Comparison of ENCODE assay signal across 14 cellular contexts in the genomic region with DNA sequence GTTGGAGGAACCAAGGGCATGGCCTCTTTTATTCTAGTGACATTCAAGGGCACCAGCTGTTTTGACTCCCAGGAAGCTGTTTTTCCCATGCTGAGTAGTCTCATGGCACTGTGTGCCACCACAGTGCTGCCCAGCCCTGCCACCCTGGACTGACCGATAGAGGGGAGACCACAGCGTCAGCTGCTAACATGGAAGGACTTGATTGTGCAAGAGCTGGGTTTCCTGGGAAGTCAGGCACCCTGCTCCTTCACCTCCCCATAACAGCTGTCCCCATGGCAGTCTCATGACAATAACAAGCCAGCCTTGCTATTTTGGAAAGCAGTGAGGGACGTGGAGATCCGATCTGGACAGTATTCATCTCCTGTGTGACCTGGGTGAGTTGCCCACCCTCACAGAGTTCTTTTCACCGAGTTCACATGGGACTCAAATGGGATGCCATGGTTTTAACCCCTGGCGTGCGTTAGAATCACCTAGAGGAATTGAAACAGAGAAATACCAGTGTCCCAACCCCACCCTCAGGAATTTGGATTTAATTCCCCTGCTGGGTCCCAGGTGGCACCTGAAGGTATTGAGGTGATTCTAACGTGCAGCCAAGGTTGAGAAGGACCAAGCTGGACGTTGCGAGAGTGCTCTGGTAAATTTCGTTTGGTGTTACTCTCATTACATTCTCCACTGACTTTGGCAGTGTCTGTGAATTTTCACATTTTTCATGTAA.
DNase-seq lines count a peak whose midpoint lies in the region; ATAC-seq and TF ChIP-seq lines count a peak whose summit lies in the region.
"Had no signal": no experiment of that assay in that cellular context is flagged by ENCODE, and none has a peak within 500 bp of the region (broad histone marks: within the 10 kb centered on the region; RNA-seq: fewer than 3 reads in every experiment).

No MANE protein-coding gene starts in this region.

- H3K4me1 ChIP-seq in transverse colon (peaks cover 4 to 55% (median 27%) of the 10 kb centered on the region in 4 donors), osteoblast (ENCODE audit: insufficient read depth, low read length) (no peaks in the 10 kb centered on the region)

- CTCF ChIA-PET in activated naive CD4-positive, alpha-beta T cell treated with anti-CD3 and anti-CD28 coated beads for 36 hours (lab: Charles Lee): no interaction called here

- H3K9me3 ChIP-seq in transverse colon (no peaks in the 10 kb centered on the region), osteoblast (ENCODE audit: low read depth, low read length) (no peaks in the 10 kb centered on the region)

- no peaks in the 10 kb centered on the region for H4K20me1 ChIP-seq in osteoblast (ENCODE audit: insufficient read depth, low read length)

- H3K27ac Mint-ChIP-seq in activated naive CD4-positive, alpha-beta T cell treated with anti-CD3 and anti-CD28 coated beads for 36 hours: peak overlapping the region; percentile 85
- H3K27ac Mint-ChIP-seq in central memory CD8-positive, alpha-beta T cell (ENCODE audit: low read depth): peak overlapping the region; percentile 83
- H3K27ac Mint-ChIP-seq in memory B cell: peak overlapping the region; percentile 74
- H3K27ac Mint-ChIP-seq: nephron had no signal

- H3K36me3 ChIP-seq in transverse colon (no peaks in the 10 kb centered on the region), osteoblast (ENCODE audit: insufficient read depth, low read length) (no peaks in the 10 kb centered on the region)

- H3K4me3 ChIP-seq in transverse colon: no peak overlapping the region
- H3K4me3 ChIP-seq in osteoblast (ENCODE audit: insufficient read depth, low read length): no peak overlapping the region

- no peaks in the 10 kb centered on the region for H3K9me3 Mint-ChIP-seq in activated naive CD4-positive, alpha-beta T cell treated with anti-CD3 and anti-CD28 coated beads for 36 hours
- H3K9me3 Mint-ChIP-seq in central memory CD8-positive, alpha-beta T cell: no peaks in the 10 kb centered on the region
- H3K9me3 Mint-ChIP-seq in memory B cell: no peaks in the 10 kb centered on the region

- no peak for DNase-seq in activated naive CD4-positive, alpha-beta T cell treated with anti-CD3 and anti-CD28 coated beads for 36 hours
- no peak for DNase-seq in activated naive CD4-positive, alpha-beta T cell treated with Interleukin-2 at 50 U/mL for 16 hours
- DNase-seq in central memory CD8-positive, alpha-beta T cell (ENCODE audit: low spot score in 2 of 2): no peak
- DNase-seq in memory B cell (ENCODE audit: low spot score in 2 of 2) (no peak), transverse colon (peak; percentile 27), osteoblast (ENCODE audit: insufficient read length, low spot score, missing footprints) (no peak), DMS153 treated with DMSO at 0.1 percent for 48 hours (lab: John Stamatoyannopoulos, UW; ENCODE audit: unreplicated experiment) (no peak), NCI-H1048 (lab: John Stamatoyannopoulos, UW) (no peak)
- DNase-seq: ACHN, DND-41, NCI-H1436 treated with DMSO at 0.1 percent for 48 hours, NCI-H69, RPMI8226 had no signal

- TF ChIP-seq CTCF in transverse colon (IDR thresholded peaks at IDR 0.05) (no peak), osteoblast (IDR thresholded peaks at IDR 0.05; ENCODE audit: extremely low read depth, low read depth, low read length) (no peak)

- in situ Hi-C loops in transverse colon (cut with MboI; ENCODE audit: low pct_ligation_motif_present in 1 of 4, low pct_unique_long_range_greater_than_20kb in 1 of 4, low sequenced_read_pairs in 3 of 4): no loop called here

- intact Hi-C loops in activated naive CD4-positive, alpha-beta T cell treated with anti-CD3 and anti-CD28 coated beads for 36 hours (cut with micrococcal nuclease): loop anchor here (1.0 kb wide), 1 partner anchor 8 kb away; no protein-coding TSS in a partner anchor
- intact Hi-C loops in transverse colon (cut with DNase I; ENCODE audit: low total_unique reads): no loop called here

- no peak overlapping the region for H2AFZ ChIP-seq in osteoblast (ENCODE audit: low read length)

- H3K79me2 ChIP-seq in osteoblast (ENCODE audit: insufficient read depth, low read length): no peaks in the 10 kb centered on the region

- no peak overlapping the region for H3K4me3 Mint-ChIP-seq in activated naive CD4-positive, alpha-beta T cell treated with anti-CD3 and anti-CD28 coated beads for 36 hours
- H3K4me3 Mint-ChIP-seq in central memory CD8-positive, alpha-beta T cell: peak overlapping the region; percentile 54
- no peak overlapping the region for H3K4me3 Mint-ChIP-seq in memory B cell
- H3K4me3 Mint-ChIP-seq: nephron had no signal

- no peak for ATAC-seq in central memory CD8-positive, alpha-beta T cell (replicated peaks; ENCODE audit: extremely low read depth, poor library complexity, severe bottlenecking)
- no peak for ATAC-seq in memory B cell (ENCODE audit: low read depth)

- TF ChIP-seq EP300 in transverse colon (IDR thresholded peaks at IDR 0.05; ENCODE audit: low read depth): no peak

- 76 to 79% methylated on average over 5 to 11 of the region's 11 CpGs for whole genome bisulfite sequencing in transverse colon (ENCODE audit: low coverage in 1 of 2), 2 donors

- TF ChIP-seq POLR2A in transverse colon (IDR thresholded peaks at IDR 0.05): no peak

- peaks cover 62% of the 10 kb centered on the region for H3K36me3 Mint-ChIP-seq in activated naive CD4-positive, alpha-beta T cell treated with anti-CD3 and anti-CD28 coated beads for 36 hours (ENCODE audit: low read depth)
- H3K36me3 Mint-ChIP-seq in central memory CD8-positive, alpha-beta T cell (ENCODE audit: insufficient read depth): peaks cover 72% of the 10 kb centered on the region
- peaks cover 37% of the 10 kb centered on the region for H3K36me3 Mint-ChIP-seq in memory B cell

- H3K27ac ChIP-seq in transverse colon (no peak overlapping the region), osteoblast (ENCODE audit: low read depth, low read length) (no peak overlapping the region)

- H3K27me3 ChIP-seq in transverse colon (no peaks in the 10 kb centered on the region), osteoblast (ENCODE audit: insufficient read depth, low read length) (no peaks in the 10 kb centered on the region)

- peaks cover 93% of the 10 kb centered on the region for H3K4me1 Mint-ChIP-seq in activated naive CD4-positive, alpha-beta T cell treated with anti-CD3 and anti-CD28 coated beads for 36 hours (ENCODE audit: low read depth)
- H3K4me1 Mint-ChIP-seq in central memory CD8-positive, alpha-beta T cell: peaks cover 97% of the 10 kb centered on the region
- peaks cover 62% of the 10 kb centered on the region for H3K4me1 Mint-ChIP-seq in memory B cell

- no peaks in the 10 kb centered on the region for H3K27me3 Mint-ChIP-seq in activated naive CD4-positive, alpha-beta T cell treated with anti-CD3 and anti-CD28 coated beads for 36 hours (ENCODE audit: low read depth)
- no peaks in the 10 kb centered on the region for H3K27me3 Mint-ChIP-seq in central memory CD8-positive, alpha-beta T cell
- no peaks in the 10 kb centered on the region for H3K27me3 Mint-ChIP-seq in memory B cell

- H3K4me2 ChIP-seq in osteoblast (ENCODE audit: insufficient read depth, low read length): no peak overlapping the region
